11 cellular contexts compared by ENCODE assay signal in genomic region chr6:24255676-24256075, GRCh38.
A peak's percentile ranks its signal among the peaks of the same experiment; 100 is the strongest.
DNase-seq lines count a peak whose midpoint lies in the region; ATAC-seq and TF ChIP-seq lines count a peak whose summit lies in the region.
"Had no signal": no experiment of that assay in that cellular context is flagged by ENCODE, and none has a peak within 500 bp of the region (broad histone marks: within the 10 kb centered on the region; RNA-seq: fewer than 3 reads in every experiment).

No MANE protein-coding gene starts in this region.

- H3K9me3 Mint-ChIP-seq in activated CD8-positive, alpha-beta memory T cell treated with anti-CD3 and anti-CD28 coated beads, Interleukin-2, amount 10 ng/mL, durations not matched to agents 7 days and 5 days (ENCODE audit: low read depth) = no peaks in the 10 kb centered on the region
- H3K9me3 Mint-ChIP-seq in stimulated activated memory B cell treated with anti-CD40 and anti-IgM and Interleukin-4, amounts not matched to agents 10 μg/mL and 1 μg/mL and 100 μg/mL, for 72 hours = peaks cover 19% of the 10 kb centered on the region

- CTCF ChIA-PET in activated CD8-positive, alpha-beta memory T cell treated with anti-CD3 and anti-CD28 coated beads, Interleukin-2, amount 10 ng/mL, durations not matched to agents 7 days and 5 days (lab: Charles Lee) = interaction anchor here (0.8 kb wide), 1 partner anchor 325 kb away, joined by 3 read pairs; no protein-coding TSS in a partner anchor

- no peak overlapping the region for H3K27ac ChIP-seq in smooth muscle cell (ENCODE audit: low read depth)
- H3K27ac ChIP-seq in psoas muscle = no peak overlapping the region
- H3K27ac ChIP-seq: ascending aorta had no signal

- TF ChIP-seq CTCF in smooth muscle cell (IDR thresholded peaks at IDR 0.05; ENCODE audit: borderline replicate concordance, insufficient read depth, poor library complexity, severe bottlenecking) (no peak), psoas muscle (IDR thresholded peaks at IDR 0.05) (no peak)

- no peak overlapping the region for H3K9ac ChIP-seq in smooth muscle cell (ENCODE audit: low read depth)

- peaks cover 2% of the 10 kb centered on the region for H3K27me3 Mint-ChIP-seq in activated CD8-positive, alpha-beta memory T cell treated with anti-CD3 and anti-CD28 coated beads, Interleukin-2, amount 10 ng/mL, durations not matched to agents 7 days and 5 days
- H3K27me3 Mint-ChIP-seq in stimulated activated memory B cell treated with anti-CD40 and anti-IgM and Interleukin-4, amounts not matched to agents 10 μg/mL and 1 μg/mL and 100 μg/mL, for 72 hours = peaks cover 46% of the 10 kb centered on the region

- no peak overlapping the region for H3K4me3 ChIP-seq in smooth muscle cell
- no peak overlapping the region for H3K4me3 ChIP-seq in psoas muscle
- H3K4me3 ChIP-seq: ascending aorta had no signal

- H2AFZ ChIP-seq in smooth muscle cell (ENCODE audit: low read depth) = no peak overlapping the region

- no peaks in the 10 kb centered on the region for H3K79me2 ChIP-seq in smooth muscle cell (ENCODE audit: low read depth)

- H4K20me1 ChIP-seq in smooth muscle cell (ENCODE audit: low read depth) = no peaks in the 10 kb centered on the region

- intact Hi-C loops in psoas muscle (cut with DNase I) = no loop called here

- no peak overlapping the region for H3K4me2 ChIP-seq in smooth muscle cell

- no peaks in the 10 kb centered on the region for H3K27me3 ChIP-seq in smooth muscle cell (ENCODE audit: low read depth)
- peaks cover 0 to 4% (median 2%) of the 10 kb centered on the region in 3 donors for H3K27me3 ChIP-seq in psoas muscle (ENCODE audit: insufficient read depth in 3 of 3, low read length in 2 of 3)
- H3K27me3 ChIP-seq: ascending aorta had no signal

- no peaks in the 10 kb centered on the region for H3K36me3 Mint-ChIP-seq in activated CD8-positive, alpha-beta memory T cell treated with anti-CD3 and anti-CD28 coated beads, Interleukin-2, amount 10 ng/mL, durations not matched to agents 7 days and 5 days
- no peaks in the 10 kb centered on the region for H3K36me3 Mint-ChIP-seq in stimulated activated memory B cell treated with anti-CD40 and anti-IgM and Interleukin-4, amounts not matched to agents 10 μg/mL and 1 μg/mL and 100 μg/mL, for 72 hours

- H3K4me3 Mint-ChIP-seq in activated CD8-positive, alpha-beta memory T cell treated with anti-CD3 and anti-CD28 coated beads, Interleukin-2, amount 10 ng/mL, durations not matched to agents 7 days and 5 days = no peak overlapping the region
- no peak overlapping the region for H3K4me3 Mint-ChIP-seq in stimulated activated memory B cell treated with anti-CD40 and anti-IgM and Interleukin-4, amounts not matched to agents 10 μg/mL and 1 μg/mL and 100 μg/mL, for 72 hours

- H3K4me1 ChIP-seq in smooth muscle cell (ENCODE audit: low read depth) (peaks cover 11% of the 10 kb centered on the region), psoas muscle (no peaks in the 10 kb centered on the region)
- H3K4me1 ChIP-seq: ascending aorta had no signal

- H3K36me3 ChIP-seq in smooth muscle cell (ENCODE audit: low read depth) = no peaks in the 10 kb centered on the region
- H3K36me3 ChIP-seq in psoas muscle (ENCODE audit: insufficient read depth in 1 of 2, low read depth in 1 of 2) = no peaks in the 10 kb centered on the region
- H3K36me3 ChIP-seq: ascending aorta had no signal

- H3K4me1 Mint-ChIP-seq in activated CD8-positive, alpha-beta memory T cell treated with anti-CD3 and anti-CD28 coated beads, Interleukin-2, amount 10 ng/mL, durations not matched to agents 7 days and 5 days = peaks cover 1% of the 10 kb centered on the region
- H3K4me1 Mint-ChIP-seq in stimulated activated memory B cell treated with anti-CD40 and anti-IgM and Interleukin-4, amounts not matched to agents 10 μg/mL and 1 μg/mL and 100 μg/mL, for 72 hours = peaks cover 10% of the 10 kb centered on the region

- no peaks in the 10 kb centered on the region for H3F3A ChIP-seq in smooth muscle cell (ENCODE audit: low read depth)

- ATAC-seq in activated CD8-positive, alpha-beta memory T cell treated with anti-CD3 and anti-CD28 coated beads, Interleukin-2, amount 10 ng/mL, durations not matched to agents 7 days and 5 days = peak; percentile 27
- peak; percentile 96 for ATAC-seq in GM21529 (IDR thresholded peaks at IDR 0.05; ENCODE audit: unreplicated experiment)
- ATAC-seq in HG03097 (IDR thresholded peaks at IDR 0.05; ENCODE audit: low FRiP score, unreplicated experiment) = peak; percentile 72
- peak; percentile 59 for ATAC-seq in stimulated activated memory B cell treated with anti-CD40 and anti-IgM and Interleukin-4, amounts not matched to agents 10 μg/mL and 1 μg/mL and 100 μg/mL, for 72 hours
- ATAC-seq in psoas muscle = no peak

- H3K27ac Mint-ChIP-seq in activated CD8-positive, alpha-beta memory T cell treated with anti-CD3 and anti-CD28 coated beads, Interleukin-2, amount 10 ng/mL, durations not matched to agents 7 days and 5 days = no peak overlapping the region
- H3K27ac Mint-ChIP-seq in stimulated activated memory B cell treated with anti-CD40 and anti-IgM and Interleukin-4, amounts not matched to agents 10 μg/mL and 1 μg/mL and 100 μg/mL, for 72 hours = no peak overlapping the region

- DNase-seq in activated CD8-positive, alpha-beta memory T cell treated with anti-CD3 and anti-CD28 coated beads, Interleukin-2, amount 10 ng/mL, durations not matched to agents 7 days and 5 days = no peak
- no peak for DNase-seq in activated CD8-positive, alpha-beta memory T cell treated with anti-CD3 and anti-CD28 coated beads, Interleukin-2, amount 50 U/mL, for 4 hours
- no peak for DNase-seq in smooth muscle cell (lab: John Stamatoyannopoulos, UW; ENCODE audit: unreplicated experiment)
- DNase-seq in psoas muscle = no peak
- no peak for DNase-seq in NCI-H2107 treated with DMSO at 0.1 percent for 48 hours (lab: John Stamatoyannopoulos, UW; ENCODE audit: unreplicated experiment)
- DNase-seq: Kasumi-1, NCI-H2227 treated with DMSO at 0.1 percent for 48 hours had no signal

- H3K9me3 ChIP-seq in smooth muscle cell (replicated peaks; ENCODE audit: low read depth) = peaks cover 4% of the 10 kb centered on the region
- H3K9me3 ChIP-seq in psoas muscle = no peaks in the 10 kb centered on the region

- WGBS in smooth muscle cell (ENCODE audit: low lambda C conversion rate) = 89% methylated on average over 1 of the region's 1 CpG
- 86 to 90% (median 87%) methylated on average over 1 of the region's 1 CpG for WGBS in psoas muscle, 3 donors

Comparison
In these comparisons a context has a peak if more than half of its experiments do, and no peak if none do; other contexts are left out.
1. ATAC-seq: peak in activated CD8-positive, alpha-beta memory T cell treated with anti-CD3 and anti-CD28 coated beads, Interleukin-2, amount 10 ng/mL, durations not matched to agents 7 days and 5 days (single experiment), GM21529 (single experiment), HG03097 (single experiment) and stimulated activated memory B cell treated with anti-CD40 and anti-IgM and Interleukin-4, amounts not matched to agents 10 μg/mL and 1 μg/mL and 100 μg/mL, for 72 hours (single experiment); none in psoas muscle (0 of 4).